1 cellular context compared by ENCODE assay signal in genomic region chr11:36015806-36016205, GRCh38.
TF ChIP-seq lines count a peak whose summit lies in the region.

No MANE protein-coding gene starts in this region.

TF ChIP-seq in IMR-90, 13 proteins besides CTCF, POLR2A, EP300 and RAD21 (continued from another document):
- no peak for TF ChIP-seq ELK1 (IDR thresholded peaks at IDR 0.05; ENCODE audit: borderline replicate concordance, low read depth, low read length)
